In the genomic region with DNA sequence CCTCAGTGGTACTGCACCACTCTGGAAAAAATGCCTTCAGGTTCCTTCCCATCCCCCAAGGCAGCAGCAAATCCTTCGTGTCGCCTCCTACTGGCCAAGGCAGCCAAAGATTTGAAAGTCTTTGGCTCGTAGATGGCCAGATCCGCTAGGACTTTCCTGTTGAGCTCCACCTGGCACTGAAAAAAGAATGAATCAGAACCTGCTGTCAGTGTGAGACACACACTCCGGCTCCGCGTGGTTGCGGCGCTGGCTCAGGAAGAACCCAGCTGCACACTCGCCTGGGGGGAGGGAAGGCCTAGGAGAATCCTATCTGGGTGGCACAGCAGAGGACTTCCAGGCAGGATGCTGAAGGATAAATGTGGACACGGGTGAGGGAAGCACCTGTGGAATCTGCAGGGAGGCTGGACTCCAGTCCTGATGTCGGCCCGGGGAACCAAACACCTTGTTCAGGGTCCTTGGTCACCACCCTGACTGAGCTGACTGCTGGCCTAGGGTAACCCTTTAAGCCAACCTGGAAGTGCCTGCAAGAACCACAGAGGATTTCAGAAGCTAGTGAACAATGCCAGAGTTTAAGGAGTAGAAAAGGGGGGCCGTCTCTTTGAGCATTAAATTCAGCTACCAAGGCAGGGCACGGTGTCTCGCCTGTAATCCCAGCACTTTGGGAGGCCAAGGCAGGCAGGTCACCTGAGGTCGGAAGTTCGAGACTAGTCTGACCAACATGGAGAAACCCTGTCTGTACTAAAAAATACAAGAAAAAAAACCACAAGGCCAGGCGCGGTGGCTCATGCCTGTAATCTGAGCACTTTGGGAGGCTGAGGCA, we compare ENCODE assay signal across 8 cellular contexts. TPM values are rescaled to one million over a fixed set of nuclear protein-coding genes. Genes with fewer than 3 reads are reported as not detected.
DNase-seq lines count a peak whose midpoint lies in the region; ATAC-seq and TF ChIP-seq lines count a peak whose summit lies in the region.

No MANE protein-coding gene starts in this region.

- DNase-seq in NCI-H1930 (lab: John Stamatoyannopoulos, UW) (peak; percentile 20 to 21), stromal cell of bone marrow (ENCODE audit: low read depth) (peak; percentile 29), GF-D8 (lab: John Stamatoyannopoulos, UW) (no peak)
- peak; percentile 67 for DNase-seq in activated CD8-positive, alpha-beta memory T cell treated with anti-CD3 and anti-CD28 coated beads, Interleukin-2, amount 50 U/mL, for 48 hours

- no peaks in the 10 kb centered on the region for H3K9me2 ChIP-seq in DOHH2 (replicated peaks; ENCODE audit: control insufficient read depth, low read length)

- H3K36me3 ChIP-seq in DOHH2 (ENCODE audit: control insufficient read depth, low read length) (peaks cover 88% of the 10 kb centered on the region), gastroesophageal sphincter (peaks cover 0 to 64% of the 10 kb centered on the region in 2 donors)

- peaks cover 12% of the 10 kb centered on the region for H4K20me1 ChIP-seq in DOHH2 (ENCODE audit: control insufficient read depth, insufficient read depth, low read depth, low read length)

- peak; percentile 87 for TF ChIP-seq CTCF in 22Rv1 (IDR thresholded peaks at IDR 0.05)
- TF ChIP-seq CTCF in DOHH2 (IDR thresholded peaks at IDR 0.05; ENCODE audit: low read depth, low read length, poor library complexity, severe bottlenecking): peak; percentile 72
- TF ChIP-seq CTCF in gastroesophageal sphincter (IDR thresholded peaks at IDR 0.05): peak in 3 of 4 experiments; percentile 31 to 42 (median 37)

- peaks cover 92% of the 10 kb centered on the region for H3K79me2 ChIP-seq in DOHH2 (ENCODE audit: control insufficient read depth, low read length)

- 69 to 75% methylated on average over 10 to 14 of the region's 20 CpGs for WGBS in gastroesophageal sphincter (ENCODE audit: low coverage in 1 of 2), 2 donors

- H3K27ac ChIP-seq in 22Rv1 (peak overlapping the region; percentile 80), DOHH2 (ENCODE audit: low read depth, low read length) (no peak overlapping the region), gastroesophageal sphincter (no peak overlapping the region)

- peaks cover 42% of the 10 kb centered on the region for H3K4me1 ChIP-seq in DOHH2 (ENCODE audit: control insufficient read depth, low read length)
- H3K4me1 ChIP-seq in gastroesophageal sphincter: peaks cover 0 to 66% (median 36%) of the 10 kb centered on the region in 3 donors

- H3K4me2 ChIP-seq in DOHH2 (ENCODE audit: low read length): peak overlapping the region; percentile 100

- peaks cover 21% of the 10 kb centered on the region for H3F3A ChIP-seq in DOHH2 (ENCODE audit: control insufficient read depth, insufficient read depth)

- H3K4me3 ChIP-seq in DOHH2 (ENCODE audit: low read length) (no peak overlapping the region; the same call in 1 of the 2 replicates), gastroesophageal sphincter (no peak overlapping the region)

- TF ChIP-seq POLR2A in gastroesophageal sphincter (IDR thresholded peaks at IDR 0.05): no peak

- TF ChIP-seq EP300 in gastroesophageal sphincter (IDR thresholded peaks at IDR 0.05): no peak

- H3K9me3 ChIP-seq in DOHH2 (ENCODE audit: control insufficient read depth, insufficient read depth, low read length) (no peaks in the 10 kb centered on the region), gastroesophageal sphincter (no peaks in the 10 kb centered on the region)

- no peaks in the 10 kb centered on the region for H3K27me3 ChIP-seq in DOHH2 (ENCODE audit: control insufficient read depth, low read length)
- H3K27me3 ChIP-seq in gastroesophageal sphincter: no peaks in the 10 kb centered on the region

- ATAC-seq in gastroesophageal sphincter (no peak), HG02970 (IDR thresholded peaks at IDR 0.05; ENCODE audit: low FRiP score, unreplicated experiment) (no peak)

RNA-seq across cellular contexts. Expression of a gene that starts 3.2 kb away (rescaled TPM):
- 100 to 1,000 TPM in 2 of 4 donors, 10 to 100 TPM in 2; 31.6 to 248 (median 127) TPM for total RNA-seq in gastroesophageal sphincter

RNA-seq across cellular contexts. Expression of a gene that starts 4.8 kb away (rescaled TPM):
- total RNA-seq in gastroesophageal sphincter: 100 to 1,000 TPM; 121 to 215 (median 159) TPM

RNA-seq across cellular contexts. Expression of a gene that starts 18.8 kb away (rescaled TPM):
- total RNA-seq in gastroesophageal sphincter: 10 to 100 TPM in 2 of 4 donors, 1 to 10 TPM in 2; 8.7 to 16.9 (median 10.3) TPM

RNA-seq across cellular contexts. Expression of a gene that starts 27.3 kb away (rescaled TPM):
- total RNA-seq in gastroesophageal sphincter: 100 to 1,000 TPM; 103 to 138 (median 108) TPM

RNA-seq across cellular contexts. Expression of a gene that starts 33.2 kb away (rescaled TPM):
- total RNA-seq in gastroesophageal sphincter: 100 to 1,000 TPM in 2 of 4 donors, 10 to 100 TPM in 2; 59.8 to 137 (median 96.4) TPM

Comparison
In these comparisons a context has a peak if more than half of its experiments do, and no peak if none do; other contexts are left out.
1. CTCF ChIP-seq: peak in every context shown above with its lines; median percentile 87 in 22Rv1; 72 in DOHH2; 37 in gastroesophageal sphincter.